Comparison of ENCODE assay signal across 8 cellular contexts in the genomic region with DNA sequence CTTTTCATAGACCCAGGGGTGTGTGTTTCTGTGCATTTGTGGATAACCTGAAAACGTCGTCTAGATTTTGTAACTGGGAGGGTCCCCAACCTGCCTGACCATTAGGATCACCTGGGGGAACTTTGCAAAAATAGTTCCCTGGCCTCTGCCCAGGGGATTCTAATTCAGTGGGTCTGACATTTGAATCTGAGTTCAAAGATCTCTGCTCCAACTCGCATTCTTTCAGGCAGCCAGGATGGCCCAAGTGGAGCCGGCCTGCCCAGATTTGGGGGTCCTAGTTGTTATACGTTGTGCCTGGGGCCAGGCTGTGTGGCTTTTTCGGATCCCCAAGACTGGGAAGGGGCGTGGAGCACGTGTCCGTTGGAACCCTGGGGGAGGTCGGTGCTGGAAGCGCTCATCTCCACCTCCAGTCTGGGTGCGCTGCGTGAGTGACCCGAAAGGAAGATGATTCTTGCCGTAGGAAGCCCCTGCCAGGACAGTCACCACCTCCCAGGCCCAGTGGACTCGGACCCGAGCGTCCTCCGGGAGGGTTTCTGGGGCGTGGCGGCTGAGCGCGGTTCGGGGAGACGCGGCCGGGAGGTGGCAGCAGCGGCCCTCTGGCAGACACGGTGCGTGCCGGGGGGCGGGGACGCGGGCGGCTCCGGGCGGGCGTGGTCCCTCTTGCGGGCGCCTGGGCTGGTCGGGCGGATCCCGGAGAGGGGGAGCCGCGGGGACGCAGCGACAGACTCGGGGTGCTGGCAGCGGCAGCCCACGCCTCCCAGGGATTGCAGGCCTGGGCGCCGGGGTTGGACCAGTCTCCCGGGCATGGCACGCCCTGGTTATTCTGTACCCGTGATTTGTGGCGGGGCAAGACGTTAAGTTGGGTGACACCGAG. TPM values are rescaled to one million over a fixed set of nuclear protein-coding genes. Genes with fewer than 3 reads are reported as not detected.
DNase-seq lines count a peak whose midpoint lies in the region; ATAC-seq and TF ChIP-seq lines count a peak whose summit lies in the region.

No MANE protein-coding gene starts in this region.

- H3K9ac ChIP-seq in OCI-LY1 (ENCODE audit: low read length) = peak overlapping the region; percentile 9; the same call in 1 of the 2 replicates

- DNase-seq in CD14-positive monocyte (ENCODE audit: low spot score) (peak; percentile 66), esophagus squamous epithelium (lab: John Stamatoyannopoulos, UW) (no peak), myocyte (ENCODE audit: low read depth) (peak; percentile 83)
- peak; percentile 81 for DNase-seq in activated T-cell treated with anti-CD3 and anti-CD28 coated beads, Interleukin-2, amount 50 U/mL, for 4 hours
- DNase-seq in stimulated activated CD8-positive, alpha-beta memory T cell treated with anti-CD3 and anti-CD28 coated beads, Interleukin-7, amount 100 ng/mL, for 48 hours (ENCODE audit: extremely low read depth in 1 of 2, low read depth in 1 of 2) = peak; percentile 67 to 69

- H3K4me1 ChIP-seq in OCI-LY1 (ENCODE audit: insufficient read depth, low read length, severe bottlenecking) = peaks cover 10% of the 10 kb centered on the region
- peaks cover 15 to 48% (median 26%) of the 10 kb centered on the region in 3 donors for H3K4me1 ChIP-seq in esophagus squamous epithelium

- ATAC-seq in GM19328 (IDR thresholded peaks at IDR 0.05; ENCODE audit: unreplicated experiment) (peak; percentile 89), HG03442 (IDR thresholded peaks at IDR 0.05; ENCODE audit: unreplicated experiment) (peak; percentile 96)
- peak; percentile 97 for ATAC-seq in activated T-cell treated with anti-CD3 and anti-CD28 coated beads, Interleukin-2, amount 50 U/mL, for 4 hours

- peaks cover 0 to 4% (median 2%) of the 10 kb centered on the region in 7 donors for H3K9me3 Mint-ChIP-seq in CD14-positive monocyte
- no peaks in the 10 kb centered on the region for H3K9me3 Mint-ChIP-seq in activated T-cell treated with anti-CD3 and anti-CD28 coated beads, Interleukin-2, amount 50 U/mL, for 4 hours

- peak in 2 of 4 donors; percentile 13 to 61 for TF ChIP-seq POLR2A in esophagus squamous epithelium (IDR thresholded peaks at IDR 0.05)

- H3K79me2 ChIP-seq in OCI-LY1 (ENCODE audit: insufficient read depth, low read length) = no peaks in the 10 kb centered on the region

- peaks cover 40% of the 10 kb centered on the region for H3K4me1 Mint-ChIP-seq in CD14-positive monocyte
- H3K4me1 Mint-ChIP-seq in activated T-cell treated with anti-CD3 and anti-CD28 coated beads, Interleukin-2, amount 50 U/mL, for 4 hours (ENCODE audit: low read depth) = peaks cover 19% of the 10 kb centered on the region

- WGBS in esophagus squamous epithelium, 2 donors = 6 to 19% methylated on average over 7 of the region's 58 CpGs

- H3K27ac Mint-ChIP-seq in CD14-positive monocyte = peak overlapping the region in 3 of 7 donors; percentile 36 to 64 (median 50)

- no peaks in the 10 kb centered on the region for H3K36me3 Mint-ChIP-seq in CD14-positive monocyte
- peaks cover 3% of the 10 kb centered on the region for H3K36me3 Mint-ChIP-seq in activated T-cell treated with anti-CD3 and anti-CD28 coated beads, Interleukin-2, amount 50 U/mL, for 4 hours (ENCODE audit: insufficient read depth)

- H3K36me3 ChIP-seq in OCI-LY1 (ENCODE audit: insufficient read depth, low read length) (no peaks in the 10 kb centered on the region), esophagus squamous epithelium (no peaks in the 10 kb centered on the region)

- TF ChIP-seq CTCF in CD14-positive monocyte (IDR thresholded peaks at IDR 0.05) (peak; percentile 85), OCI-LY1 (IDR thresholded peaks at IDR 0.05; ENCODE audit: low read length) (peak; percentile 92), esophagus squamous epithelium (IDR thresholded peaks at IDR 0.05) (peak; percentile 79 to 96 (median 87))

- peak overlapping the region; percentile 55 for H3K4me3 ChIP-seq in OCI-LY1 (ENCODE audit: low read depth, low read length, poor library complexity, severe bottlenecking)
- H3K4me3 ChIP-seq in esophagus squamous epithelium = peak overlapping the region; percentile 33 to 80 (median 54)

- H3K27ac ChIP-seq in OCI-LY1 (ENCODE audit: low read depth, low read length, poor library complexity, severe bottlenecking) = no peak overlapping the region
- peak overlapping the region; percentile 77 to 88 (median 82) for H3K27ac ChIP-seq in esophagus squamous epithelium

- H4K20me1 ChIP-seq in OCI-LY1 (ENCODE audit: insufficient read depth, low read length) = no peaks in the 10 kb centered on the region

- H3K4me2 ChIP-seq in OCI-LY1 (ENCODE audit: low read length) = peak overlapping the region; percentile 79

- H3K9me2 ChIP-seq in OCI-LY1 (ENCODE audit: low read depth, low read length) = no peaks in the 10 kb centered on the region

- H3K9me3 ChIP-seq in OCI-LY1 (ENCODE audit: low read length) (no peaks in the 10 kb centered on the region), esophagus squamous epithelium (no peaks in the 10 kb centered on the region)

- intact Hi-C loops in CD14-positive monocyte (cut with micrococcal nuclease) = loop anchor here (2.0 to 10.0 kb wide), 6 partner anchors 175 to 997 kb away; partner anchors contain the start of genes SDHD (in 1 of the 2) and TIMM8B (in 1 of the 2)
- intact Hi-C loops in esophagus squamous epithelium (cut with DNase I) = loop anchor here (10.0 kb wide), 2 partner anchors 265 to 825 kb away; no protein-coding TSS in a partner anchor

- H2AFZ ChIP-seq in OCI-LY1 (ENCODE audit: low read length) = 0 out of 2 replicates have a peak overlapping the region, but pooled peaks have one; percentile 13

- H3K4me3 Mint-ChIP-seq in CD14-positive monocyte = peak overlapping the region; percentile 65 to 78
- H3K4me3 Mint-ChIP-seq in activated T-cell treated with anti-CD3 and anti-CD28 coated beads, Interleukin-2, amount 50 U/mL, for 4 hours = peak overlapping the region; percentile 71

- H3K27me3 ChIP-seq in OCI-LY1 (ENCODE audit: insufficient read depth, low read length) (no peaks in the 10 kb centered on the region; the same call in 1 of the 2 replicates), esophagus squamous epithelium (no peaks in the 10 kb centered on the region)

- peaks cover 2 to 4% (median 3%) of the 10 kb centered on the region in 3 donors for H3K27me3 Mint-ChIP-seq in CD14-positive monocyte (ENCODE audit: low read depth in 3 of 3)
- no peaks in the 10 kb centered on the region for H3K27me3 Mint-ChIP-seq in activated T-cell treated with anti-CD3 and anti-CD28 coated beads, Interleukin-2, amount 50 U/mL, for 4 hours (ENCODE audit: low read depth)

- no peaks in the 10 kb centered on the region for H3F3A ChIP-seq in OCI-LY1 (ENCODE audit: insufficient read depth, low read length)

RNA-seq across cellular contexts. Expression of gene PLET1, which starts 29.2 kb away (rescaled TPM):
- polyA plus RNA-seq in CD14-positive monocyte = not detected
- not detected for total RNA-seq in activated T-cell treated with anti-CD3 and anti-CD28 coated beads, Interleukin-2, amount 50 U/mL, for 4 hours
- not detected for total RNA-seq in esophagus squamous epithelium
- not detected in 2 replicates for total RNA-seq in myocyte
- not detected for polyA plus RNA-seq in myocyte (2012)
